ENCODE assay signal across 15 cellular contexts in the genomic region with DNA sequence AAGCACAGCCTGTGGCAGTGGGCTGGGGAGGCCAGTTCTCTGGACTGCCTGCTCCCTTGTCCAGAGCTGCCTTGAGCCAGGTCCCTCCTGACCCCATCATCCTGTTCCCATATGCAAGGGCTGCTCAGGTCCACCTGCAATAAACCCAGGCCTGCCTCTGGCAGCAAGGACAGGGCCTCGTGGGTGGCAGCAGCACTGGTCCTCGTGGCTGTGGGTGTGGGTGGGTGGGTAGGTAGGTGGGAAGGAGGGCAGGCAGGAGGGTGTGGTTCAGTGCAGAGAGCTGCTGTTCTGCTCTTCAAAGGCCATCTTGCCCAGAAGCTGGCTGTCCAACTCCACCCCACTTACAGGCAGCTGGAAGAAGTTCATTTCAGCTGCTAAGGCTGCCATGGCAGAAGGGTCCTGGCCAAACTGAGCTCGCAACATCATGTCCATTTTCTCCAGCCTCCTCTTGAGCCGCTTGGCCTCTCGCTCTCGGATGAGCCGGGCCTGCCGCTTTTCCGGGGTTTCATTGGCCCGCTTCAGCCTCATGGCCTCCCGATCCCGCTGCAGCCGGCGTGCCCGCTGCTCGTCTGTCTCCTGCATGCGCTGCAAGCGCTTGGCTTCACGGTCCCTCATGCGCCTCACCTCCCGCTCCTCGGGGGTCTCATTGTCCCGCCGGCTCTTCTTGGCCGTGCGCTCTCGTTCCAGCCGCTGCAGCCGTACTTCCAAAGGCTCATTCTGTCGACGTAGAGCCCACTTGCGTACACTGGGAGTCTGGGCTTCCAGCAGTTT.
"Had no signal": no experiment of that assay in that cellular context is flagged by ENCODE, and none has a peak within 500 bp of the region (broad histone marks: within the 10 kb centered on the region; RNA-seq: fewer than 3 reads in every experiment).

No MANE protein-coding gene starts in this region.

- H3K9me3 Mint-ChIP-seq: T-helper 1 cell treated with Interleukin-12 subunit alpha and Interleukin-12 subunit beta and Interleukin-4 antibody, amounts not matched to agents 30 μg/mL and 1 μg/mL, for 36 hours; type B pancreatic cell had no signal

- H3K4me3 Mint-ChIP-seq: activated CD8-positive, alpha-beta T cell treated with anti-CD3 and anti-CD28 coated beads, Interleukin-2, amount 10 ng/mL, durations not matched to agents 7 days and 5 days; T-helper 1 cell treated with Interleukin-12 subunit alpha and Interleukin-12 subunit beta and Interleukin-4 antibody, amounts not matched to agents 30 μg/mL and 1 μg/mL, for 36 hours; type B pancreatic cell had no signal

- DNase-seq: activated CD4-positive, alpha-beta T cell treated with anti-CD3 and anti-CD28 coated beads for 4 hours; activated CD8-positive, alpha-beta memory T cell treated with anti-CD3 and anti-CD28 coated beads, Interleukin-2, amount 50 U/mL, for 4 hours; activated CD8-positive, alpha-beta T cell treated with anti-CD3 and anti-CD28 coated beads, Interleukin-2, amount 10 ng/mL, durations not matched to agents 7 days and 5 days; activated naive CD4-positive, alpha-beta T cell treated with Interleukin-2 at 50 U/mL for 16 hours; dorsolateral prefrontal cortex; glutamatergic neuron; kidney glomerular epithelial cell; SIG-M5; stimulated activated CD4-positive, alpha-beta T cell treated with anti-CD3 and anti-CD28 coated beads, Interleukin-15, amount 100 ng/mL, for 24 hours; stimulated activated CD4-positive, alpha-beta T cell treated with anti-CD3 and anti-CD28 coated beads, Interleukin-4, amount 100 ng/mL, for 24 hours; stimulated activated naive CD4-positive, alpha-beta T cell treated with Interleukin-2 at 50 U/mL for 16 hours; substantia nigra had no signal

- H3K27me3 ChIP-seq: dorsolateral prefrontal cortex had no signal

- H3K27ac Mint-ChIP-seq: activated CD8-positive, alpha-beta T cell treated with anti-CD3 and anti-CD28 coated beads, Interleukin-2, amount 10 ng/mL, durations not matched to agents 7 days and 5 days; T-helper 1 cell treated with Interleukin-12 subunit alpha and Interleukin-12 subunit beta and Interleukin-4 antibody, amounts not matched to agents 30 μg/mL and 1 μg/mL, for 36 hours; type B pancreatic cell had no signal

- ATAC-seq: activated CD8-positive, alpha-beta T cell treated with anti-CD3 and anti-CD28 coated beads, Interleukin-2, amount 10 ng/mL, durations not matched to agents 7 days and 5 days; esophagus mucosa had no signal

- H3K4me3 ChIP-seq: dorsolateral prefrontal cortex had no signal

- H3K27me3 Mint-ChIP-seq: type B pancreatic cell had no signal
